ENCODE assay signal across 17 cellular contexts in genomic region chr17:59038734-59039133, GRCh38.
DNase-seq lines count a peak whose midpoint lies in the region; FAIRE-seq and TF ChIP-seq lines count a peak whose summit lies in the region.
"Had no signal": no experiment of that assay in that cellular context is flagged by ENCODE, and none has a peak within 500 bp of the region (broad histone marks: within the 10 kb centered on the region; RNA-seq: fewer than 3 reads in every experiment).

No MANE protein-coding gene starts in this region.

- H3K4me1 Mint-ChIP-seq in activated CD4-positive, alpha-beta T cell treated with anti-CD3 and anti-CD28 coated beads, Interleukin-2, amount 10 ng/mL, durations not matched to agents 24 days and 14 days: peaks cover 2% of the 10 kb centered on the region
- H3K4me1 Mint-ChIP-seq: brain; GM23338; stimulated activated naive CD8-positive, alpha-beta T cell treated with anti-CD3 and anti-CD28 coated beads, Interleukin-15, amount 100 ng/mL, for 72 hours had no signal

- H3K36me3 Mint-ChIP-seq in activated CD4-positive, alpha-beta T cell treated with anti-CD3 and anti-CD28 coated beads, Interleukin-2, amount 10 ng/mL, durations not matched to agents 24 days and 14 days (ENCODE audit: low read depth): peaks cover 36% of the 10 kb centered on the region

- H2BK120ac ChIP-seq in mesenchymal stem cell (ENCODE audit: low read depth, low read length): no peak overlapping the region

- no peak overlapping the region for H3K4ac ChIP-seq in mesenchymal stem cell (ENCODE audit: low read depth in 1 of 2, low read length in 2 of 2)

- H3K23ac ChIP-seq in mesenchymal stem cell (ENCODE audit: low read length in 2 of 2): no peak overlapping the region

- DNase-seq in activated CD4-positive, alpha-beta T cell treated with anti-CD3 and anti-CD28 coated beads, Interleukin-2, amount 10 ng/mL, durations not matched to agents 24 days and 14 days: no peak
- DNase-seq in activated CD4-positive, alpha-beta T cell treated with anti-CD3 and anti-CD28 coated beads, Interleukin-2, amount 50 U/mL, for 4 hours: no peak
- DNase-seq in GM12865 (ENCODE audit: low read depth) (peak; percentile 12), brain microvascular endothelial cell (peak; percentile 57), mesenchymal stem cell (peak; percentile 50), DMS153 (lab: John Stamatoyannopoulos, UW) (no peak), kidney (no peak)
- DNase-seq in activated CD4-positive, CD25-positive, alpha-beta regulatory T cell (lab: John Stamatoyannopoulos, UW): no peak
- DNase-seq: Caco-2; glutamatergic neuron; NCI-H1092 treated with DMSO at 0.1 percent for 48 hours; NCI-H2227 treated with DMSO at 0.1 percent for 48 hours; psoas muscle; stimulated activated naive CD8-positive, alpha-beta T cell treated with anti-CD3 and anti-CD28 coated beads, Interleukin-15, amount 100 ng/mL, for 72 hours had no signal

- in situ Hi-C loops in brain microvascular endothelial cell (cut with HindIII; ENCODE audit: low pct_ligation_motif_present, low sequenced_read_pairs): no loop called here

- H3K27me3 Mint-ChIP-seq in activated CD4-positive, alpha-beta T cell treated with anti-CD3 and anti-CD28 coated beads, Interleukin-2, amount 10 ng/mL, durations not matched to agents 24 days and 14 days: no peaks in the 10 kb centered on the region
- H3K27me3 Mint-ChIP-seq: stimulated activated naive CD8-positive, alpha-beta T cell treated with anti-CD3 and anti-CD28 coated beads, Interleukin-15, amount 100 ng/mL, for 72 hours had no signal

- peaks cover 32% of the 10 kb centered on the region for H3K36me3 ChIP-seq in brain microvascular endothelial cell (replicated peaks)
- peaks cover 22 to 54% of the 10 kb centered on the region in 2 experiments for H3K36me3 ChIP-seq in mesenchymal stem cell (ENCODE audit: control insufficient read depth in 1 of 2, insufficient read depth in 2 of 2, low read depth in 1 of 2, low read length in 2 of 2)
- H3K36me3 ChIP-seq in kidney (ENCODE audit: control insufficient read depth in 1 of 2, insufficient read depth in 2 of 2, low read length in 2 of 2): peaks cover 7 to 16% of the 10 kb centered on the region in 2 donors

- H4K8ac ChIP-seq in mesenchymal stem cell (ENCODE audit: low read length): no peak overlapping the region

- no peak overlapping the region for H3K4me3 ChIP-seq in GM12865 (ENCODE audit: low read depth, low read length)
- H3K4me3 ChIP-seq in brain microvascular endothelial cell (ENCODE audit: low read depth, low read length): no peak overlapping the region
- no peak overlapping the region for H3K4me3 ChIP-seq in mesenchymal stem cell (ENCODE audit: insufficient read depth in 1 of 2, low read depth in 1 of 2, low read length in 2 of 2)
- H3K4me3 ChIP-seq in kidney (ENCODE audit: low read length in 2 of 2): no peak overlapping the region
- H3K4me3 ChIP-seq: GM23338, psoas muscle had no signal

- no peak overlapping the region for H4K91ac ChIP-seq in mesenchymal stem cell (ENCODE audit: low read length)

- no peak for FAIRE-seq in kidney (lab: Jason Lieb, UNC)
- FAIRE-seq: A204.1 had no signal

- H2BK12ac ChIP-seq in mesenchymal stem cell (ENCODE audit: low read length in 2 of 2): no peak overlapping the region

- no peak overlapping the region for H3K18ac ChIP-seq in mesenchymal stem cell (ENCODE audit: low read depth in 1 of 2, low read length in 2 of 2)

- H3K4me3 Mint-ChIP-seq in activated CD4-positive, alpha-beta T cell treated with anti-CD3 and anti-CD28 coated beads, Interleukin-2, amount 10 ng/mL, durations not matched to agents 24 days and 14 days: no peak overlapping the region
- H3K4me3 Mint-ChIP-seq: brain; GM23338; stimulated activated naive CD8-positive, alpha-beta T cell treated with anti-CD3 and anti-CD28 coated beads, Interleukin-15, amount 100 ng/mL, for 72 hours had no signal

- no peaks in the 10 kb centered on the region for H3K9me3 ChIP-seq in mesenchymal stem cell (ENCODE audit: control insufficient read depth, low read length)
- H3K9me3 ChIP-seq in kidney (ENCODE audit: control insufficient read depth in 1 of 2, low read length in 2 of 2): no peaks in the 10 kb centered on the region
- H3K9me3 ChIP-seq: Caco-2, psoas muscle had no signal

- no peak overlapping the region for H3K14ac ChIP-seq in mesenchymal stem cell (ENCODE audit: low read length in 2 of 2)

- H3K9me3 Mint-ChIP-seq in activated CD4-positive, alpha-beta T cell treated with anti-CD3 and anti-CD28 coated beads, Interleukin-2, amount 10 ng/mL, durations not matched to agents 24 days and 14 days: no peaks in the 10 kb centered on the region
- H3K9me3 Mint-ChIP-seq: brain; GM23338; stimulated activated naive CD8-positive, alpha-beta T cell treated with anti-CD3 and anti-CD28 coated beads, Interleukin-15, amount 100 ng/mL, for 72 hours had no signal

- H2BK5ac ChIP-seq in mesenchymal stem cell (ENCODE audit: low read depth, low read length, poor library complexity, severe bottlenecking): no peak overlapping the region

- no peak overlapping the region for H3K4me2 ChIP-seq in mesenchymal stem cell (ENCODE audit: low read length, poor library complexity, severe bottlenecking)
- H3K4me2 ChIP-seq: GM23338 had no signal

- H3K27ac ChIP-seq in brain microvascular endothelial cell (no peak overlapping the region), mesenchymal stem cell (ENCODE audit: low read length, poor library complexity, severe bottlenecking) (no peak overlapping the region), kidney (ENCODE audit: low read depth in 2 of 2, low read length in 2 of 2) (no peak overlapping the region)
- H3K27ac ChIP-seq: psoas muscle had no signal

- WGBS in mesenchymal stem cell: 93% methylated on average over 5 of the region's 5 CpGs

- no peaks in the 10 kb centered on the region for H3K27me3 ChIP-seq in brain microvascular endothelial cell (replicated peaks)
- no peaks in the 10 kb centered on the region for H3K27me3 ChIP-seq in mesenchymal stem cell (ENCODE audit: control insufficient read depth in 1 of 2, insufficient read depth in 1 of 2, low read length in 2 of 2)

- no peaks in the 10 kb centered on the region for H3K4me1 ChIP-seq in mesenchymal stem cell (ENCODE audit: control insufficient read depth, insufficient read depth, low read depth, low read length)
- no peaks in the 10 kb centered on the region for H3K4me1 ChIP-seq in kidney (ENCODE audit: control insufficient read depth in 1 of 2, insufficient read depth in 1 of 2, low read depth in 1 of 2, low read length in 2 of 2)
- H3K4me1 ChIP-seq: psoas muscle had no signal

- H3K9ac ChIP-seq in mesenchymal stem cell (ENCODE audit: low read length) (no peak overlapping the region), kidney (ENCODE audit: low read length in 2 of 2) (no peak overlapping the region)

- no peak for TF ChIP-seq CTCF in GM12865 (IDR thresholded peaks at IDR 0.05; ENCODE audit: insufficient read depth, low read depth, low read length, missing control alignments)
- TF ChIP-seq CTCF in brain microvascular endothelial cell (IDR thresholded peaks at IDR 0.05; ENCODE audit: low read depth, low read length, missing control alignments): no peak
- TF ChIP-seq CTCF in kidney (IDR thresholded peaks at IDR 0.05; ENCODE audit: borderline replicate concordance, extremely low read depth, insufficient read depth): no peak

- intact Hi-C loops in activated CD4-positive, alpha-beta T cell treated with anti-CD3 and anti-CD28 coated beads, Interleukin-2, amount 10 ng/mL, durations not matched to agents 24 days and 14 days (cut with micrococcal nuclease): no loop called here
- intact Hi-C loops in kidney (cut with DNase I): no loop called here

- peak overlapping the region; percentile 25 for H3K27ac Mint-ChIP-seq in activated CD4-positive, alpha-beta T cell treated with anti-CD3 and anti-CD28 coated beads, Interleukin-2, amount 10 ng/mL, durations not matched to agents 24 days and 14 days
- H3K27ac Mint-ChIP-seq: brain; GM23338; stimulated activated naive CD8-positive, alpha-beta T cell treated with anti-CD3 and anti-CD28 coated beads, Interleukin-15, amount 100 ng/mL, for 72 hours had no signal

- H3K79me1 ChIP-seq in mesenchymal stem cell (replicated peaks; ENCODE audit: low read length, poor library complexity, severe bottlenecking): peaks cover 4% of the 10 kb centered on the region

- H2AFZ ChIP-seq in mesenchymal stem cell (ENCODE audit: low read depth, low read length): no peak overlapping the region
- H2AFZ ChIP-seq: GM23338 had no signal

- no peak overlapping the region for H2AK5ac ChIP-seq in mesenchymal stem cell (ENCODE audit: low read length, severe bottlenecking)

- H2BK15ac ChIP-seq in mesenchymal stem cell (ENCODE audit: low read depth, poor library complexity, severe bottlenecking): no peak overlapping the region

Comparison
In these comparisons a context has a peak if more than half of its experiments do, and no peak if none do; other contexts are left out.
1. DNase-seq: peak in GM12865 (single experiment), brain microvascular endothelial cell (single experiment) and mesenchymal stem cell (single experiment); none in activated CD4-positive, alpha-beta T cell treated with anti-CD3 and anti-CD28 coated beads, Interleukin-2, amount 10 ng/mL, durations not matched to agents 24 days and 14 days (single experiment), activated CD4-positive, alpha-beta T cell treated with anti-CD3 and anti-CD28 coated beads, Interleukin-2, amount 50 U/mL, for 4 hours (0 of 2), DMS153 (single experiment), activated CD4-positive, CD25-positive, alpha-beta regulatory T cell (0 of 4) and kidney (single experiment).